ENCODE assay signal across 22 cellular contexts in genomic region chr3:182919866-182920357, GRCh38.
DNase-seq lines count a peak whose midpoint lies in the region; ATAC-seq, FAIRE-seq and TF ChIP-seq lines count a peak whose summit lies in the region.
"Had no signal": no experiment of that assay in that cellular context is flagged by ENCODE, and none has a peak within 500 bp of the region (broad histone marks: within the 10 kb centered on the region; RNA-seq: fewer than 3 reads in every experiment).

No MANE protein-coding gene starts in this region.

- BruUV-seq in K562 (replicated peaks; lab: Mats Ljungman, UMichigan): no TSS peak

- peak; percentile 36 for FAIRE-seq in H54 (lab: Jason Lieb, UNC)
- FAIRE-seq in K562 (lab: Jason Lieb, UNC): no peak

- H3K27me3 ChIP-seq in HUES64 (ENCODE audit: insufficient read depth, low read length) (no peaks in the 10 kb centered on the region), K562 (ENCODE audit: control insufficient read depth in 2 of 2, insufficient read depth in 2 of 2, low read length in 2 of 2) (no peaks in the 10 kb centered on the region)
- H3K27me3 ChIP-seq: BLaER1 had no signal

- WGBS in HUES64: 98% methylated on average over 3 of the region's 5 CpGs
- WGBS in K562 (ENCODE audit: insufficient coverage, low coverage, missing lambda C conversion rate): 8% methylated on average over 5 of the region's 5 CpGs

- POLR2A ChIA-PET in K562 (lab: Yijun Ruan, JAX): interaction anchor here (0.6 to 2.4 kb wide), 10 partner anchors 9 to 73 kb away, joined by 3 to 14 read pairs (median 3); no protein-coding TSS in a partner anchor

- peaks cover 8% of the 10 kb centered on the region; the same call in 1 of the 3 replicates for H3K79me2 ChIP-seq in K562 (ENCODE audit: control insufficient read depth, insufficient read depth, low read length)

- TF ChIP-seq CTCF in K562 (IDR thresholded peaks at IDR 0.05 in 2 of 3, conservative IDR thresholded peaks at IDR 0.05 in 1 of 3; ENCODE audit: insufficient read depth in 2 of 3, low read depth in 1 of 3, low read length in 3 of 3): no peak

- TF ChIP-seq POLR2A in H54 (IDR thresholded peaks at IDR 0.05; ENCODE audit: low read depth, low read length) (no peak), K562 (conservative IDR thresholded peaks at IDR 0.05) (no peak)

- CTCF ChIA-PET in K562 (lab: Yijun Ruan, JAX; ENCODE audit: low intra/inter-chr PET ratio): no interaction called here

- DNase-seq in H54 (ENCODE audit: insufficient read length, low spot score) (no peak), K562 (ENCODE audit: extremely low read depth in 1 of 4, low spot score in 3 of 4) (peak in 2 of 4 experiments; percentile 15 to 41), NCI-H226 (no peak), activated gamma-delta T cell treated with Interleukin-2 at 50 U/mL for 16 hours (no peak)
- no peak for DNase-seq in activated naive CD4-positive, alpha-beta T cell treated with anti-CD3 and anti-CD28 coated beads, Interleukin-2, amount 50 U/mL, for 16 hours
- DNase-seq: ACHN; CD4-positive, alpha-beta T cell; DMS 273 treated with DMSO at 0.1 percent for 48 hours; DMS79 treated with DMSO at 0.1 percent for 48 hours; MM.1S; NCI-H1092; NCI-H1436; NCI-H187 treated with DMSO at 0.1 percent for 48 hours; NCI-H2227 treated with DMSO at 0.1 percent for 48 hours; NCI-H524; NCI-H82 had no signal

- TF ChIP-seq EP300 in K562 (IDR thresholded peaks at IDR 0.05; ENCODE audit: low read length): no peak

- no peak overlapping the region for H3K4me3 ChIP-seq in HUES64 (ENCODE audit: low read length)
- no peak overlapping the region for H3K4me3 ChIP-seq in K562
- H3K4me3 ChIP-seq: BLaER1, HAP-1 had no signal

- peak overlapping the region; percentile 63 for H2AFZ ChIP-seq in K562 (ENCODE audit: low read depth, low read length)

- H3K36me3 ChIP-seq in HUES64 (ENCODE audit: insufficient read depth, low read length) (no peaks in the 10 kb centered on the region), K562 (ENCODE audit: control insufficient read depth, insufficient read depth, low read length) (peaks cover 25% of the 10 kb centered on the region)
- H3K36me3 ChIP-seq: HAP-1 had no signal

- in situ Hi-C loops in K562 (cut with MboI): no loop called here

- ATAC-seq in K562 (peak; percentile 23), HG02970 (IDR thresholded peaks at IDR 0.05; ENCODE audit: low FRiP score, unreplicated experiment) (no peak)
- ATAC-seq: Right ventricle myocardium inferior had no signal

- intact Hi-C loops in K562 (cut with micrococcal nuclease): loop anchor here (2.0 to 10.0 kb wide), 3 partner anchors 59 to 465 kb away; partner anchors contain the start of gene MCCC1

- H3K9me1 ChIP-seq in K562 (ENCODE audit: control insufficient read depth, insufficient read depth, low read length): no peaks in the 10 kb centered on the region

- H3K9ac ChIP-seq in HUES64 (ENCODE audit: low read depth, low read length): no peak overlapping the region
- peak overlapping the region in 1 of 2 experiments; percentile 74; a peak in 2 of 4 replicates for H3K9ac ChIP-seq in K562 (ENCODE audit: insufficient read depth in 1 of 2, low read depth in 2 of 2, low read length in 2 of 2)
- H3K9ac ChIP-seq: BLaER1 had no signal

- H4K20me1 ChIP-seq in K562 (replicated peaks; ENCODE audit: control insufficient read depth, insufficient read depth, low read length): no peaks in the 10 kb centered on the region
- H4K20me1 ChIP-seq: BLaER1 had no signal

- H3K9me3 ChIP-seq in HUES64 (ENCODE audit: insufficient read depth, low read depth, low read length) (no peaks in the 10 kb centered on the region), K562 (replicated peaks; ENCODE audit: control insufficient read depth, insufficient read depth, low read depth, low read length) (no peaks in the 10 kb centered on the region)
- H3K9me3 ChIP-seq: BLaER1, Caco-2, HAP-1 had no signal

- peak overlapping the region; percentile 74; the same call in 1 of the 2 replicates for H3K4me2 ChIP-seq in K562 (ENCODE audit: insufficient read depth, low read length)
- H3K4me2 ChIP-seq: BLaER1 had no signal

- H3K4me1 ChIP-seq in HUES64 (ENCODE audit: insufficient read depth, low read length): peaks cover 11% of the 10 kb centered on the region
- peaks cover 0 to 46% of the 10 kb centered on the region in 2 experiments; a peak in 4 of 5 replicates for H3K4me1 ChIP-seq in K562 (replicated peaks in 1 of 2; ENCODE audit: control insufficient read depth in 2 of 2, insufficient read depth in 2 of 2, low read length in 2 of 2)
- H3K4me1 ChIP-seq: BLaER1 had no signal

- peak overlapping the region; percentile 3; the same call in 1 of the 2 replicates for H3K27ac ChIP-seq in HUES64 (ENCODE audit: low read depth, low read length)
- H3K27ac ChIP-seq in K562 (ENCODE audit: extremely low read depth, low read depth, low read length): peak overlapping the region; percentile 97
- H3K27ac ChIP-seq: BLaER1 had no signal

- TF ChIP-seq RAD21 in K562 (CRISPR knock-in tag; conservative IDR thresholded peaks at IDR 0.05 in 1 of 2, IDR thresholded peaks at IDR 0.05 in 1 of 2): no peak

TF ChIP-seq in K562, 482 proteins besides CTCF, POLR2A, EP300 and RAD21:
- peak; percentile 28; the same call in 1 of the 2 replicates for TF ChIP-seq ARID3A (IDR thresholded peaks at IDR 0.05; ENCODE audit: borderline replicate concordance, low read depth, low read length)
- TF ChIP-seq ZKSCAN1 (IDR thresholded peaks at IDR 0.05; ENCODE audit: low read depth, low read length): peak; percentile 83
- peak; percentile 40 for TF ChIP-seq MEIS2 (IDR thresholded peaks at IDR 0.05; ENCODE audit: partially characterized antibody)
- peak; percentile 32 for TF ChIP-seq DACH1 (IDR thresholded peaks at IDR 0.05; ENCODE audit: partially characterized antibody)
- TF ChIP-seq SMARCB1 (IDR thresholded peaks at IDR 0.05; ENCODE audit: insufficient read length, low read depth): peak; percentile 21
- no peak for TF ChIP-seq FOXJ3 (CRISPR knock-in tag; IDR thresholded peaks at IDR 0.05)
- TF ChIP-seq, protein P1, sequence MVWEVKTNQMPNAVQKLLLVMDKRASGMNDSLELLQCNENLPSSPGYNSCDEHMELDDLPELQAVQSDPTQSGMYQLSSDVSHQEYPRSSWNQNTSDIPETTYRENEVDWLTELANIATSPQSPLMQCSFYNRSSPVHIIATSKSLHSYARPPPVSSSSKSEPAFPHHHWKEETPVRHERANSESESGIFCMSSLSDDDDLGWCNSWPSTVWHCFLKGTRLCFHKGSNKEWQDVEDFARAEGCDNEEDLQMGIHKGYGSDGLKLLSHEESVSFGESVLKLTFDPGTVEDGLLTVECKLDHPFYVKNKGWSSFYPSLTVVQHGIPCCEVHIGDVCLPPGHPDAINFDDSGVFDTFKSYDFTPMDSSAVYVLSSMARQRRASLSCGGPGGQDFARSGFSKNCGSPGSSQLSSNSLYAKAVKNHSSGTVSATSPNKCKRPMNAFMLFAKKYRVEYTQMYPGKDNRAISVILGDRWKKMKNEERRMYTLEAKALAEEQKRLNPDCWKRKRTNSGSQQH (CRISPR knock-in tag; IDR thresholded peaks at IDR 0.05): no peak
